8 cellular contexts compared by ENCODE assay signal in the genomic region with DNA sequence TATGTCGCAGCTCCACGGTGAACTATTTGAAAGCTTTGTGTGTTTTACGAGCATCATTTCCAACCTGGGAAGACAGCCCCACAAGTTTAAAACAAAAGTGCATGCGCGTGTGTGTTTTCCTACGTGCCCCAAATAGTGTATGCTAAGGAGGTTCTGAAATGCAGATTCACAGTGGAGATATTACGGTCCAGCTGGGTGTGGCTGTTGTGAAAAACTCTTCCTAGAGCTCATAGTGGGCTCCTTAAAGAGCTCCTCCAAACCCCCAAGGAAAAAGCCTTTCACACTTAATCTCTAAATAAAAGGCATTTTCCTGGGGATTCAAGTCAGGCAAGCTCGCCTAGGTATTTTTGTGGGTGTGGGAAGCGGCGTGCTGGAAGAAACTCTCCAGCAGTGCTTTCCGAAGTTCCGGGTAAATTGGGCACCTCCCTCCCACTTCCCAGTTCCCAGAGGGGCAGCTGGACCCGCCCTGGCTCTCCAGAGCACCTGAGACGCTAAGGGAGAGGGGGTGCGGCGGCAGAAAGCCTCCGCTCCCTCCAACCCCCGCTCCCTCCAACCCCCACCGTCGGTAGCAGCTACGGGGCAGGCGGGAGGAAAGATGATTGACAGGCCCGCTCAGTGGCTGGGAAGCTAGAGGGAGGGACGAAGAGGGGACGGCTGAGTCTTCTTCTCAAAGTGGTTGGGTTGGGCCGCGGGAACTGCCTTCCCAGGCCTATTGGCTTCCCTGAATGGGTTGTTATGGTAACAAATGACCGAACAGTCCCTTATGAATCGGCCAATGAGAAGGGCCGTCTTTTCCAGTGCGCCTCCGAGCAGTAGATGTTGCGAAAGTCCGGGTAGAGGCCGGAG. TPM values are rescaled to one million over a fixed set of nuclear protein-coding genes. Genes with fewer than 3 reads are reported as not detected.
A peak's percentile ranks its signal among the peaks of the same experiment; 100 is the strongest.
DNase-seq lines count a peak whose midpoint lies in the region; ATAC-seq and TF ChIP-seq lines count a peak whose summit lies in the region.

No MANE protein-coding gene starts in this region.

- H2AFZ ChIP-seq in OCI-LY7 (ENCODE audit: low read length): peak overlapping the region; percentile 70

- H3K36me3 ChIP-seq in OCI-LY7 (ENCODE audit: insufficient read depth, low read length) (peaks cover 41% of the 10 kb centered on the region), mucosa of stomach (ENCODE audit: control insufficient read depth, insufficient read depth, low read length) (no peaks in the 10 kb centered on the region)

- peaks cover 50% of the 10 kb centered on the region for H3K79me2 ChIP-seq in OCI-LY7 (ENCODE audit: insufficient read depth, low read depth, low read length)

- DNase-seq in DMS153 treated with DMSO at 0.1 percent for 48 hours (lab: John Stamatoyannopoulos, UW; ENCODE audit: unreplicated experiment): peak; percentile 100
- DNase-seq in OCI-LY7 (ENCODE audit: low spot score): peak; percentile 100
- DNase-seq in activated T-helper 1 cell treated with Interleukin-2 at 50 U/mL for 16 hours (ENCODE audit: low read depth): peak; percentile 95
- DNase-seq in stimulated activated naive CD8-positive, alpha-beta T cell treated with anti-CD3 and anti-CD28 coated beads, Interleukin-15, Interleukin-2, amounts not matched to agents 100 U/mL and 50 U/mL, for 24 hours: peak; percentile 97

- H3K27me3 ChIP-seq in mucosa of stomach (ENCODE audit: control insufficient read depth, insufficient read depth, low read length): no peaks in the 10 kb centered on the region

- peaks cover 56% of the 10 kb centered on the region for H3K4me1 ChIP-seq in OCI-LY7 (ENCODE audit: insufficient read depth, low read length, poor library complexity, severe bottlenecking)
- peaks cover 10% of the 10 kb centered on the region for H3K4me1 ChIP-seq in mucosa of stomach (ENCODE audit: control insufficient read depth, insufficient read depth, low read length)

- CTCF ChIA-PET in OCI-LY7 (lab: Charles Lee; ENCODE audit: unreplicated experiment): interaction anchor here (0.7 to 1.2 kb wide), 3 partner anchors 17 to 105 kb away, joined by 3 to 4 read pairs (median 3); no protein-coding TSS in a partner anchor

- H3K27ac Mint-ChIP-seq in IgD-negative memory B cell: peak overlapping the region; percentile 99 to 100 (median 99)

- H3K4me2 ChIP-seq in OCI-LY7 (ENCODE audit: low read length): peak overlapping the region; percentile 78

- TF ChIP-seq CTCF in OCI-LY7 (conservative IDR thresholded peaks at IDR 0.05; ENCODE audit: low read length): no peak

- peaks cover 5% of the 10 kb centered on the region for H3K36me3 Mint-ChIP-seq in IgD-negative memory B cell

- POLR2A ChIA-PET in OCI-LY7 (lab: Charles Lee): interaction anchor here (0.7 to 5.1 kb wide), 33 partner anchors 9 to 253 kb away, joined by 3 to 36 read pairs (median 4); partner anchors contain the start of genes DDIAS and RAB30

- H3K27me3 Mint-ChIP-seq in IgD-negative memory B cell: no peaks in the 10 kb centered on the region

- H3K9me3 Mint-ChIP-seq in IgD-negative memory B cell: no peaks in the 10 kb centered on the region

- peaks cover 4% of the 10 kb centered on the region; the same call in 1 of the 2 replicates for H3K9me3 ChIP-seq in OCI-LY7 (ENCODE audit: low read length)
- H3K9me3 ChIP-seq in mucosa of stomach (ENCODE audit: control insufficient read depth, low read length): no peaks in the 10 kb centered on the region

- H3K9ac ChIP-seq in mucosa of stomach (ENCODE audit: low read length): peak overlapping the region; percentile 94

- H3K4me3 ChIP-seq in OCI-LY7 (ENCODE audit: low read depth, low read length, poor library complexity, severe bottlenecking): peak overlapping the region; percentile 95
- H3K4me3 ChIP-seq in mucosa of stomach (ENCODE audit: low read length): peak overlapping the region; percentile 97

- intact Hi-C loops in OCI-LY7 (cut with micrococcal nuclease; ENCODE audit: unreplicated experiment): loop anchor here (1.0 to 2.0 kb wide), 5 partner anchors 86 to 256 kb away; partner anchors contain the start of genes CCDC90B, DDIAS, PRCP and RAB30

- peak overlapping the region; percentile 93 to 100 (median 100) for H3K4me3 Mint-ChIP-seq in IgD-negative memory B cell

- peaks cover 12 to 28% (median 20%) of the 10 kb centered on the region in 3 donors for H3K4me1 Mint-ChIP-seq in IgD-negative memory B cell

- H4K20me1 ChIP-seq in OCI-LY7 (ENCODE audit: insufficient read depth, low read length): peaks cover 39% of the 10 kb centered on the region

- H3K27ac ChIP-seq in OCI-LY7 (ENCODE audit: low read depth, low read length, poor library complexity, severe bottlenecking): peak overlapping the region; percentile 71

- TSS peak; percentile 98 for BruUV-seq in OCI-LY7 (replicated peaks; lab: Mats Ljungman, UMichigan)

- no peaks in the 10 kb centered on the region for H3K9me2 ChIP-seq in OCI-LY7 (ENCODE audit: insufficient read depth, low read length)

- ATAC-seq in GM21576 (IDR thresholded peaks at IDR 0.05; ENCODE audit: unreplicated experiment) (peak; percentile 92), esophagus mucosa (peak; percentile 97)
- ATAC-seq in stimulated activated naive CD8-positive, alpha-beta T cell treated with anti-CD3 and anti-CD28 coated beads, Interleukin-15, Interleukin-2, amounts not matched to agents 100 U/mL and 50 U/mL, for 24 hours: peak; percentile 95

RNA-seq across cellular contexts. Expression of gene PCF11, which starts 0.6 kb away (rescaled TPM):
- 47.4 TPM for polyA plus RNA-seq in IgD-negative memory B cell
- 80.1 and 89.9 TPM in 2 replicates for total RNA-seq in OCI-LY7 (2014; rRNA removed; shearing (Covaris generic))
- total RNA-seq in OCI-LY7 (2022) (98.8 and 117 TPM in 2 replicates), esophagus mucosa (28.7 TPM)

RNA-seq across cellular contexts. Expression of gene ANKRD42, which starts 37.1 kb away (rescaled TPM):
- 6.0 TPM for polyA plus RNA-seq in IgD-negative memory B cell
- 1.1 and 2.2 TPM in 2 replicates for total RNA-seq in OCI-LY7 (2014; rRNA removed; shearing (Covaris generic))
- 2.5 and 3.3 TPM in 2 replicates for total RNA-seq in OCI-LY7 (2022)
- total RNA-seq in esophagus mucosa: 5.1 TPM

Comparison
In these comparisons a context has a peak if more than half of its experiments do, and no peak if none do; other contexts are left out.
1. Peak in every context shown above with its lines: DNase-seq, ATAC-seq, H3K4me3 ChIP-seq and H3K27ac ChIP-seq.